Comparison of ENCODE assay signal across 9 cellular contexts in the genomic region with DNA sequence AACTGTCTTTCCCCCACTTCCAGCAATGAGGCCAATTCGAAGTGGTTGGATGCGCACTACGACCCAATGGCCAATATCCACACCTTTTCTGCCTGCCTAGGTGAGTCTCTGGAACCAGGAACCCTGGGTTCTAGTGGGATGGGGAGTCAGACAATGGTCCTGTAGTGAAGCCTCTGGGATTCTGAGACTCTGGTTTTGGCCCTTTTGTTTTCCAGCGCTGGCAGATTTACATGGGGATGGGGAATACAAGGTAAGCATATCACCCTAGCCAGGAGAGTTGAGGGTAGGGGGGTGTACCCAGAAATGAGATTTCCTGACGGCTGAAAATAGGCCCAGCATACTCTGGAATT. TPM values are rescaled to one million over a fixed set of nuclear protein-coding genes. Genes with fewer than 3 reads are reported as not detected.
DNase-seq lines count a peak whose midpoint lies in the region; ATAC-seq, FAIRE-seq and TF ChIP-seq lines count a peak whose summit lies in the region.
"Had no signal": no experiment of that assay in that cellular context is flagged by ENCODE, and none has a peak within 500 bp of the region (broad histone marks: within the 10 kb centered on the region; RNA-seq: fewer than 3 reads in every experiment).

No MANE protein-coding gene starts in this region.

- TF ChIP-seq CTCF in right atrium auricular region (IDR thresholded peaks at IDR 0.05): no peak
- TF ChIP-seq CTCF in bronchial epithelial cell (IDR thresholded peaks at IDR 0.05; ENCODE audit: insufficient read depth, low read length, severe bottlenecking): no peak
- no peak for TF ChIP-seq CTCF in mucosa of descending colon (IDR thresholded peaks at IDR 0.05)

- peaks cover 0 to 11% of the 10 kb centered on the region in 2 donors for H3K4me1 ChIP-seq in right atrium auricular region
- H3K4me1 ChIP-seq in mucosa of descending colon (ENCODE audit: low read depth): peaks cover 4% of the 10 kb centered on the region

- H3K27me3 ChIP-seq in right atrium auricular region: no peaks in the 10 kb centered on the region
- H3K27me3 ChIP-seq in bronchial epithelial cell (ENCODE audit: control insufficient read depth, insufficient read depth, low read length): no peaks in the 10 kb centered on the region

- no peaks in the 10 kb centered on the region for H3K9me3 ChIP-seq in right atrium auricular region
- no peaks in the 10 kb centered on the region for H3K9me3 ChIP-seq in mucosa of descending colon

- H3K27ac ChIP-seq in right atrium auricular region: peak overlapping the region; percentile 49 to 58

- peaks cover 14% of the 10 kb centered on the region for H3K36me3 ChIP-seq in right atrium auricular region
- peaks cover 9% of the 10 kb centered on the region for H3K36me3 ChIP-seq in bronchial epithelial cell (ENCODE audit: control insufficient read depth, insufficient read depth, low read length)
- H3K36me3 ChIP-seq in mucosa of descending colon (ENCODE audit: low read depth): peaks cover 3% of the 10 kb centered on the region

- ATAC-seq in mucosa of descending colon: peak; percentile 37

- DNase-seq in right atrium auricular region (ENCODE audit: low spot score): no peak
- DNase-seq in cardiac septum (ENCODE audit: low spot score): no peak
- DNase-seq in bronchial epithelial cell (ENCODE audit: low read depth): no peak
- no peak for DNase-seq in mucosa of descending colon
- DNase-seq in RPMI8226: no peak
- no peak for DNase-seq in SIG-M5 (lab: John Stamatoyannopoulos, UW)
- DNase-seq in EL: no peak
- DNase-seq in activated CD4-positive, alpha-beta T cell treated with anti-CD3 and anti-CD28 coated beads for 4 hours: no peak

- H3K4me3 ChIP-seq in right atrium auricular region (peak overlapping the region; percentile 59 to 74), bronchial epithelial cell (ENCODE audit: low read depth, low read length) (peak overlapping the region; percentile 70), mucosa of descending colon (peak overlapping the region; percentile 35)

- intact Hi-C loops in cardiac septum (cut with DNase I) (loop anchor here (2.0 kb wide), 1 partner anchor 30 kb away; the partner anchor contains the start of gene DPP3), mucosa of descending colon (cut with DNase I, micrococcal nuclease) (no loop called here)

- no peak for FAIRE-seq in bronchial epithelial cell (lab: Jason Lieb, UNC)

RNA-seq across cellular contexts. Expression of gene BBS1, which starts 0.5 kb away (rescaled TPM):
- total RNA-seq in right atrium auricular region (10 to 100 TPM; 37.0 to 38.7 TPM), cardiac septum (19.5 TPM), bronchial epithelial cell (8.2 and 9.5 TPM in 2 replicates), mucosa of descending colon (10 to 100 TPM; 27.7 to 49.3 (median 35.4) TPM)

RNA-seq across cellular contexts. Expression of gene DPP3, which starts 30.7 kb away (rescaled TPM):
- total RNA-seq in right atrium auricular region (10 to 100 TPM in 1 of 2 donors, 1 to 10 TPM in 1; 8.2 to 11.1 TPM), cardiac septum (13.2 TPM), bronchial epithelial cell (45.0 and 70.0 TPM in 2 replicates), mucosa of descending colon (10 to 100 TPM; 37.9 to 92.2 (median 75.5) TPM)

RNA-seq across cellular contexts. Expression of gene ZDHHC24, which starts 34.9 kb away (rescaled TPM):
- total RNA-seq in right atrium auricular region (10 to 100 TPM; 10.9 to 16.5 TPM), cardiac septum (5.8 TPM), bronchial epithelial cell (8.4 and 9.7 TPM in 2 replicates), mucosa of descending colon (10 to 100 TPM in 2 of 3 donors, 1 to 10 TPM in 1; 9.1 to 11.8 (median 10.4) TPM)

RNA-seq across cellular contexts. Expression of gene ACTN3, which starts 35.7 kb away (rescaled TPM):
- total RNA-seq in right atrium auricular region (not detected), cardiac septum (0.11 TPM), bronchial epithelial cell (not detected in 2 replicates), mucosa of descending colon (under 1 TPM in 1 of 3 donors, not detected in 2; 0.09 TPM)
- total RNA-seq: glomerular endothelial cell had no signal

RNA-seq across cellular contexts. Expression of gene PELI3, which starts 44.3 kb away (rescaled TPM):
- total RNA-seq in right atrium auricular region: 10 to 100 TPM; 12.7 to 20.7 TPM
- total RNA-seq in cardiac septum: 7.7 TPM
- 10.4 and 11.6 TPM in 2 replicates for total RNA-seq in bronchial epithelial cell
- 10 to 100 TPM in 1 of 3 donors, 1 to 10 TPM in 2; 2.8 to 25.5 (median 3.6) TPM for total RNA-seq in mucosa of descending colon
